ENCODE assay signal across 11 cellular contexts in the genomic region with DNA sequence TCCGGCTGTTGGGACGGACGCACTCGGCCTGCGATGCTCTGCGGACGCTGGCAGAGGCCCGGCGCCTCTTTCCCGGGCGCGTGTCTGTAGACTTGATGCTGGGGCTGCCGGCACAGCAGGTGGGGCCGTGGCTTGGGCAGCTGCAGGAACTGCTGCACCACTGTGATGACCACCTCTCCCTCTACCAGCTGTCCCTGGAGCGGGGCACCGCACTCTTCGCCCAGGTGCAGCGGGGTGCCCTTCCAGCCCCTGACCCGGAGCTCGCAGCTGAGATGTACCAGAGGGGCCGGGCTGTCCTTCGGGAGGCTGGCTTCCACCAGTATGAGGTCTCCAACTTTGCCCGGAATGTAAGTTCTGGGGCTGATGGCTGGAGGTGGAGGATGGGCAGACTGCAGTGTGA. TPM values are rescaled to one million over a fixed set of nuclear protein-coding genes. Genes with fewer than 3 reads are reported as not detected.
DNase-seq lines count a peak whose midpoint lies in the region; ATAC-seq, FAIRE-seq and TF ChIP-seq lines count a peak whose summit lies in the region.
"Had no signal": no experiment of that assay in that cellular context is flagged by ENCODE, and none has a peak within 500 bp of the region (broad histone marks: within the 10 kb centered on the region; RNA-seq: fewer than 3 reads in every experiment).

No MANE protein-coding gene starts in this region.

- H3K79me2 ChIP-seq in Karpas-422 (ENCODE audit: low read length), result peaks cover 20% of the 10 kb centered on the region

- intact Hi-C loops in body of pancreas (cut with DNase I), result loop anchor here (5.0 to 10.0 kb wide), 3 partner anchors 50 to 213 kb away; partner anchors contain the start of gene EPN3

- H3K36me3 ChIP-seq in Karpas-422 (ENCODE audit: insufficient read depth, low read length), result peaks cover 19% of the 10 kb centered on the region; the same call in 1 of the 2 replicates
- H3K36me3 ChIP-seq in body of pancreas (replicated peaks in 1 of 2; ENCODE audit: insufficient read depth in 1 of 2, low read depth in 2 of 2), result peaks cover 2 to 5% of the 10 kb centered on the region in 2 donors

- FAIRE-seq in D721Med (lab: Jason Lieb, UNC), result no peak

- H3K27ac ChIP-seq in Karpas-422 (ENCODE audit: low read length), result no peak overlapping the region
- H3K27ac ChIP-seq in body of pancreas, result peak overlapping the region; percentile 37 to 86 (median 74)
- H3K27ac ChIP-seq in substantia nigra (ENCODE audit: low read depth, low read length, poor library complexity, severe bottlenecking), result peak overlapping the region; percentile 46

- H2AFZ ChIP-seq in Karpas-422 (ENCODE audit: low read length), result no peak overlapping the region

- no peak overlapping the region for H3K4me2 ChIP-seq in Karpas-422 (ENCODE audit: low read depth, low read length, poor library complexity, severe bottlenecking)

- H3K9me3 ChIP-seq in Karpas-422 (ENCODE audit: low read length), result no peaks in the 10 kb centered on the region
- no peaks in the 10 kb centered on the region for H3K9me3 ChIP-seq in body of pancreas

- H3K27me3 ChIP-seq in Karpas-422 (ENCODE audit: low read length) (no peaks in the 10 kb centered on the region), body of pancreas (no peaks in the 10 kb centered on the region)

- WGBS in body of pancreas, 2 donors, result 64 to 71% methylated on average over 2 to 22 of the region's 23 CpGs

- TF ChIP-seq CTCF in body of pancreas (IDR thresholded peaks at IDR 0.05) (no peak), D721Med (IDR thresholded peaks at IDR 0.05; ENCODE audit: insufficient read depth, missing control alignments) (no peak)

- DNase-seq in Karpas-422 (no peak), body of pancreas (no peak), myocyte (ENCODE audit: low read depth) (peak; percentile 68), substantia nigra (lab: John Stamatoyannopoulos, UW) (peak in 1 of 49 donors; percentile 55), D721Med (ENCODE audit: insufficient read length, low spot score) (no peak), NCI-H146 treated with DMSO at 0.1 percent for 48 hours (lab: John Stamatoyannopoulos, UW; ENCODE audit: unreplicated experiment) (no peak)

- 0 out of 2 replicates have a peak overlapping the region, but pooled peaks have one; percentile 19 for H3K9ac ChIP-seq in Karpas-422 (ENCODE audit: low read length)

- no peaks in the 10 kb centered on the region for H4K20me1 ChIP-seq in Karpas-422 (ENCODE audit: insufficient read depth, low read depth, low read length)

- no peak overlapping the region for H3K4me3 ChIP-seq in Karpas-422 (ENCODE audit: low read length)
- H3K4me3 ChIP-seq in body of pancreas, result no peak overlapping the region

- H3K9me2 ChIP-seq in Karpas-422 (replicated peaks; ENCODE audit: insufficient read depth, low read length), result no peaks in the 10 kb centered on the region

- no peak for TF ChIP-seq POLR2A in body of pancreas (IDR thresholded peaks at IDR 0.05)

- ATAC-seq in body of pancreas, result no peak
- ATAC-seq in HG03025 (IDR thresholded peaks at IDR 0.05; ENCODE audit: low FRiP score, unreplicated experiment), result no peak

- H3K4me1 ChIP-seq in Karpas-422 (ENCODE audit: low read length) (peaks cover 40% of the 10 kb centered on the region), body of pancreas (peaks cover 38% of the 10 kb centered on the region)

RNA-seq across cellular contexts. Expression of gene RSAD1, which starts 3.5 kb away (rescaled TPM):
- 15.4 and 41.3 TPM in 2 replicates for total RNA-seq in Karpas-422 (2014; rRNA removed; shearing (Covaris generic); ENCODE audit: low replicate concordance)
- 10 to 100 TPM; 39.2 to 44.5 TPM for total RNA-seq in body of pancreas
- total RNA-seq in myocyte, result 34.2 and 39.3 TPM in 2 replicates
- 27.5 TPM for polyA plus RNA-seq in myocyte (2012)

RNA-seq across cellular contexts. Expression of gene CHAD, which starts 13.4 kb away (rescaled TPM):
- total RNA-seq in Karpas-422 (2014; rRNA removed; shearing (Covaris generic); ENCODE audit: low replicate concordance), result not detected in 2 replicates
- total RNA-seq in body of pancreas, result 10 to 100 TPM in 1 of 2 donors, 1 to 10 TPM in 1; 8.8 to 13.2 TPM
- total RNA-seq in myocyte, result not detected in 2 replicates
- 1.2 TPM for polyA plus RNA-seq in myocyte (2012)
- total RNA-seq: CD8-positive, alpha-beta T cell; cerebellum; epithelial cell of proximal tubule; occipital lobe had no signal

RNA-seq across cellular contexts. Expression of gene MYCBPAP, which starts 26.1 kb away (rescaled TPM):
- total RNA-seq in Karpas-422 (2014; rRNA removed; shearing (Covaris generic); ENCODE audit: low replicate concordance), result 2.0 and 2.5 TPM in 2 replicates
- total RNA-seq in body of pancreas (under 1 TPM in 1 of 2 donors, not detected in 1; 0.33 TPM), myocyte (0.35 and 0.52 TPM in 2 replicates)
- 0.77 TPM for polyA plus RNA-seq in myocyte (2012)

RNA-seq across cellular contexts. Expression of gene EPN3, which starts 50.4 kb away (rescaled TPM):
- total RNA-seq in Karpas-422 (2014; rRNA removed; shearing (Covaris generic); ENCODE audit: low replicate concordance), result not detected in 2 replicates
- 10 to 100 TPM; 11.9 to 20.1 TPM for total RNA-seq in body of pancreas
- not detected in 2 replicates for total RNA-seq in myocyte
- not detected for polyA plus RNA-seq in myocyte (2012)
- total RNA-seq: CD8-positive, alpha-beta T cell had no signal

RNA-seq across cellular contexts. Expression of gene ACSF2, which starts 56.1 kb away (rescaled TPM):
- total RNA-seq in Karpas-422 (2014; rRNA removed; shearing (Covaris generic); ENCODE audit: low replicate concordance), result 63.5 and 67.7 TPM in 2 replicates
- total RNA-seq in body of pancreas (100 to 1,000 TPM in 1 of 2 donors, 10 to 100 TPM in 1; 18.7 to 120 TPM), myocyte (20.8 and 29.9 TPM in 2 replicates)
- 38.8 TPM for polyA plus RNA-seq in myocyte (2012)
